1 cellular context compared by ENCODE assay signal in genomic region chr14:60164404-60164716, GRCh38.
TF ChIP-seq lines count a peak whose summit lies in the region.

No MANE protein-coding gene starts in this region.

TF ChIP-seq in GM23338, 12 proteins besides CTCF, POLR2A, EP300 and RAD21 (continued from another document):
- no peak for TF ChIP-seq EZH2phosphoT487 (IDR thresholded peaks at IDR 0.05; ENCODE audit: unreplicated experiment)
- no peak for TF ChIP-seq ETS1 (IDR thresholded peaks at IDR 0.05)
- TF ChIP-seq JUNB (IDR thresholded peaks at IDR 0.05; ENCODE audit: unreplicated experiment), result no peak
